9 cellular contexts compared by ENCODE assay signal in the genomic region with DNA sequence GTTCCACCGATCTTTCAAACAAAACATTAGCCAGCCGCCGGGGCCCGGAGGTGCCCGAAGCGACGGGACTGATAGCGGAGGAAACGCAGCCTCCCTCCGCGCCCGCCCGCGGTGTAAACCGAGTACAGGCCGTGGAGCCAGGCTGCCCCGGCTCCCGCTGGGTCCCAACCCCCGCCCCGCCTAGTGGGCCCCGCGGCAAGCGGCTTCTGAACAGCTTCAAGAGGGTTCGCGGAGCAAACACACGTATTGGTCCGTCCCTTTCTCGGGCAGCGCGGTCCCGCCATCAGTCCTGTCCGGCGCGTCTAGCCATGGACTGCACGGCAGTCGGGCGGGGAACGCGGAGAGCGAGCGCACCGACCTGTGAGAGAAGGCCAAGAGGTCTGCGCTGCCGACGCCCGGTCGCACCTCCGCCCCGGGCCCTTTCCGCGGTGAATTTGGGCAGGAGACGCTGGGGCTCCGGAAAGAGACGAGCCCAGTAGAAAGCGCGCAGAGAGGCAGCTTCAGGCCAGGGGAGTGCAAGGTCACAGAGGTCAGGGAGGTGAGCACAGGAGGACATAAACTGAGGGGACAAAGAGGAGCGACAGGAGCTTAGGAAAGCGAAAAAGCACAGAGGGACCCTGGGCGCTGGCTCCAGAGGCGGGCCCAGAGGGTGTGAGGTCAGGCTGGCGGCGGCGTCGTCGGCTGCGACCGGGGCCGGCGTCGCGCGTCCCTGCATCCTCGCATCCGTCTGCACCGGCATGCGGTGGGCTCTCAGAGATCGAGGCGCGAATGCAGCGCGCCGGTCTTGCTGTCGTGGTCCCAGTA. TPM values are rescaled to one million over a fixed set of nuclear protein-coding genes. Genes with fewer than 3 reads are reported as not detected.
DNase-seq lines count a peak whose midpoint lies in the region; ATAC-seq and TF ChIP-seq lines count a peak whose summit lies in the region.
"Had no signal": no experiment of that assay in that cellular context is flagged by ENCODE, and none has a peak within 500 bp of the region (broad histone marks: within the 10 kb centered on the region; RNA-seq: fewer than 3 reads in every experiment).

No MANE protein-coding gene starts in this region.

- peaks cover 99% of the 10 kb centered on the region for H3K27me3 ChIP-seq in foreskin keratinocyte

- DNase-seq in CD14-positive monocyte (ENCODE audit: low spot score): no peak
- peak; percentile 31 for DNase-seq in NCI-H1105 (lab: John Stamatoyannopoulos, UW)
- DNase-seq in choroid plexus epithelial cell (ENCODE audit: low read depth): no peak
- peak in 1 of 10 donors; percentile 20 for DNase-seq in naive thymus-derived CD8-positive, alpha-beta T cell
- no peak for DNase-seq in omental fat pad (ENCODE audit: low spot score)
- no peak for DNase-seq in foreskin keratinocyte
- DNase-seq in CD1c-positive myeloid dendritic cell (ENCODE audit: extremely low spot score): no peak
- no peak for DNase-seq in head of caudate nucleus

- H3K27ac ChIP-seq in foreskin keratinocyte: no peak overlapping the region
- H3K27ac ChIP-seq: tibial artery had no signal

- peaks cover 9 to 27% of the 10 kb centered on the region in 2 donors for H3K36me3 Mint-ChIP-seq in CD14-positive monocyte
- peaks cover 0 to 5% (median 0%) of the 10 kb centered on the region in 3 donors for H3K36me3 Mint-ChIP-seq in naive thymus-derived CD8-positive, alpha-beta T cell

- no peak for TF ChIP-seq CTCF in CD14-positive monocyte (IDR thresholded peaks at IDR 0.05)
- TF ChIP-seq CTCF in choroid plexus epithelial cell (conservative IDR thresholded peaks at IDR 0.05; ENCODE audit: low read depth, low read length): no peak
- TF ChIP-seq CTCF in omental fat pad (IDR thresholded peaks at IDR 0.05): no peak
- TF ChIP-seq CTCF in foreskin keratinocyte (conservative IDR thresholded peaks at IDR 0.05): no peak

- peaks cover 0 to 45% (median 31%) of the 10 kb centered on the region in 7 donors for H3K9me3 Mint-ChIP-seq in CD14-positive monocyte
- no peaks in the 10 kb centered on the region for H3K9me3 Mint-ChIP-seq in naive thymus-derived CD8-positive, alpha-beta T cell

- H3K4me1 Mint-ChIP-seq in CD14-positive monocyte: peaks cover 46% of the 10 kb centered on the region
- peaks cover 15 to 39% (median 39%) of the 10 kb centered on the region in 4 donors for H3K4me1 Mint-ChIP-seq in naive thymus-derived CD8-positive, alpha-beta T cell

- H3K4me3 Mint-ChIP-seq in CD14-positive monocyte: peak overlapping the region; percentile 76 to 97
- peak overlapping the region; percentile 76 to 98 (median 88) for H3K4me3 Mint-ChIP-seq in naive thymus-derived CD8-positive, alpha-beta T cell

- peak overlapping the region; percentile 42 for H3K4me3 ChIP-seq in choroid plexus epithelial cell (ENCODE audit: low read depth, low read length)

- H3K27ac Mint-ChIP-seq in CD14-positive monocyte: peak overlapping the region in 1 of 7 donors; percentile 50
- H3K27ac Mint-ChIP-seq in naive thymus-derived CD8-positive, alpha-beta T cell: peak overlapping the region in 3 of 10 donors; percentile 29 to 48 (median 47)

- peaks cover 4% of the 10 kb centered on the region for H3K4me1 ChIP-seq in foreskin keratinocyte

- ATAC-seq in naive thymus-derived CD8-positive, alpha-beta T cell: peak; percentile 22 to 30
- no peak for ATAC-seq in omental fat pad (ENCODE audit: low FRiP score)
- no peak for ATAC-seq in foreskin keratinocyte

- peaks cover 92 to 99% (median 94%) of the 10 kb centered on the region in 3 donors for H3K27me3 Mint-ChIP-seq in CD14-positive monocyte (ENCODE audit: low read depth in 3 of 3)
- peaks cover 51 to 88% (median 74%) of the 10 kb centered on the region in 5 donors for H3K27me3 Mint-ChIP-seq in naive thymus-derived CD8-positive, alpha-beta T cell

- POLR2A ChIA-PET in naive thymus-derived CD8-positive, alpha-beta T cell (lab: Charles Lee): no interaction called here

- intact Hi-C loops in CD14-positive monocyte (cut with micrococcal nuclease): loop anchor here in 1 of 2 donors (5.0 kb wide), 1 partner anchor 382 kb away; no protein-coding TSS in a partner anchor
- intact Hi-C loops in head of caudate nucleus (cut with DNase I): no loop called here

RNA-seq across cellular contexts. Expression of gene FOXL2, which starts 1.9 kb away (rescaled TPM):
- not detected for polyA plus RNA-seq in CD14-positive monocyte
- not detected for total RNA-seq in naive thymus-derived CD8-positive, alpha-beta T cell
- polyA plus RNA-seq in naive thymus-derived CD8-positive, alpha-beta T cell: not detected
- not detected for total RNA-seq in omental fat pad
- total RNA-seq in foreskin keratinocyte: 0.42 and 0.88 TPM in 2 replicates
- 0.60 and 0.78 TPM in 2 replicates for polyA plus RNA-seq in foreskin keratinocyte

RNA-seq across cellular contexts. Expression of gene FOXL2NB, which starts 2.0 kb away (rescaled TPM):
- polyA plus RNA-seq in CD14-positive monocyte (not detected), foreskin keratinocyte (0.04 and 0.12 TPM in 2 replicates)
- total RNA-seq in naive thymus-derived CD8-positive, alpha-beta T cell: not detected
- polyA plus RNA-seq in naive thymus-derived CD8-positive, alpha-beta T cell: not detected
- total RNA-seq in omental fat pad (not detected), foreskin keratinocyte (0.25 and 0.92 TPM in 2 replicates)

Comparison
In these comparisons a context has a peak if more than half of its experiments do, and no peak if none do; other contexts are left out.
1. ATAC-seq: peak in naive thymus-derived CD8-positive, alpha-beta T cell (2 of 2); none in omental fat pad (single experiment) and foreskin keratinocyte (single experiment).